8 cellular contexts compared by ENCODE assay signal in genomic region chr10:100529473-100530298, GRCh38. TPM values are rescaled to one million over a fixed set of nuclear protein-coding genes. Genes with fewer than 3 reads are reported as not detected.
A peak's percentile ranks its signal among the peaks of the same experiment; 100 is the strongest.
DNase-seq lines count a peak whose midpoint lies in the region; ATAC-seq and TF ChIP-seq lines count a peak whose summit lies in the region.

TSS of gene NDUFB8 (minus strand) at chr10:100529871. CDS start at chr10:100529851, 20 bp downstream.

- H3K9ac ChIP-seq in SK-N-MC (ENCODE audit: insufficient read length), result peak within 1 kb of the TSS; percentile 86
- peak within 1 kb of the TSS; percentile 98 for H3K9ac ChIP-seq in neuronal stem cell (ENCODE audit: low read depth, low read length, poor library complexity)
- H3K9ac ChIP-seq in subcutaneous abdominal adipose tissue (ENCODE audit: low read length in 5 of 5), result peak within 1 kb of the TSS; percentile 82 to 96 (median 91)

- H3K4me3 ChIP-seq in NB4 (ENCODE audit: low read depth, low read length) (peak within 1 kb of the TSS; percentile 91), SK-N-MC (peak within 1 kb of the TSS; percentile 84), neuronal stem cell (ENCODE audit: low read length in 2 of 2) (peak within 1 kb of the TSS; percentile 89 to 92), subcutaneous abdominal adipose tissue (ENCODE audit: low read depth in 1 of 5, low read length in 5 of 5) (peak within 1 kb of the TSS; percentile 80 to 99 (median 91))

- peaks cover 4% of the 10 kb centered on the region for H3K79me1 ChIP-seq in neuronal stem cell (ENCODE audit: low read depth, low read length)

- TF ChIP-seq CTCF in NB4 (IDR thresholded peaks at IDR 0.05; ENCODE audit: low read depth, low read length), result no peak

- peak; percentile 61 for ATAC-seq in GM21576 (IDR thresholded peaks at IDR 0.05; ENCODE audit: unreplicated experiment)

- H3K23ac ChIP-seq in neuronal stem cell (ENCODE audit: low read depth, low read length, poor library complexity), result peak within 1 kb of the TSS; percentile 37

- H3K4me2 ChIP-seq in neuronal stem cell (ENCODE audit: insufficient read depth, low read length, poor library complexity, severe bottlenecking), result peak within 1 kb of the TSS; percentile 69

- no peak within 1 kb of the TSS for H3K4ac ChIP-seq in neuronal stem cell (ENCODE audit: low read length)

- peak within 1 kb of the TSS; percentile 55 for H4K8ac ChIP-seq in neuronal stem cell (ENCODE audit: low read depth, low read length)

- peak within 1 kb of the TSS; percentile 13 for H2BK15ac ChIP-seq in neuronal stem cell (ENCODE audit: low read length)

- peak; percentile 83 for TF ChIP-seq POLR2A in NB4 (IDR thresholded peaks at IDR 0.05; ENCODE audit: extremely low read depth, insufficient read length)

- H2BK120ac ChIP-seq in neuronal stem cell (ENCODE audit: low read depth, low read length), result no peak within 1 kb of the TSS

- H2AFZ ChIP-seq in neuronal stem cell (ENCODE audit: low read length), result peak within 1 kb of the TSS; percentile 87

- peak within 1 kb of the TSS; percentile 12 for H2AK5ac ChIP-seq in neuronal stem cell (ENCODE audit: low read depth, low read length)

- H3K27me3 ChIP-seq in neuronal stem cell (ENCODE audit: control insufficient read depth in 3 of 3, insufficient read depth in 3 of 3, low read depth in 1 of 3, low read length in 3 of 3) (no peaks in the 10 kb centered on the region), subcutaneous abdominal adipose tissue (ENCODE audit: control insufficient read depth in 5 of 5, insufficient read depth in 4 of 5, low read length in 5 of 5) (no peaks in the 10 kb centered on the region)

- H3K14ac ChIP-seq in neuronal stem cell (ENCODE audit: low read length), result no peak within 1 kb of the TSS

- H3K4me1 ChIP-seq in neuronal stem cell (ENCODE audit: control insufficient read depth in 2 of 2, insufficient read depth in 1 of 2, low read depth in 1 of 2, low read length in 2 of 2) (peaks cover 4 to 14% of the 10 kb centered on the region in 2 donors), subcutaneous abdominal adipose tissue (ENCODE audit: control insufficient read depth in 5 of 5, insufficient read depth in 5 of 5, low read length in 5 of 5) (peaks cover 0 to 22% (median 20%) of the 10 kb centered on the region in 5 donors)

- H3K9me3 ChIP-seq in SK-N-MC (ENCODE audit: low read depth, low read length) (no peaks in the 10 kb centered on the region), neuronal stem cell (replicated peaks in 1 of 2; ENCODE audit: control insufficient read depth in 2 of 2, insufficient read depth in 1 of 2, low read depth in 1 of 2, low read length in 2 of 2) (no peaks in the 10 kb centered on the region), subcutaneous abdominal adipose tissue (ENCODE audit: control insufficient read depth in 5 of 5, low read length in 5 of 5) (no peaks in the 10 kb centered on the region)

- no peak within 1 kb of the TSS for H2BK12ac ChIP-seq in neuronal stem cell (ENCODE audit: low read length)

- peaks cover 10% of the 10 kb centered on the region; the same call in 1 of the 2 replicates for H3K36me3 ChIP-seq in SK-N-MC (ENCODE audit: insufficient read depth, low read length)
- peaks cover 10 to 39% of the 10 kb centered on the region in 2 donors for H3K36me3 ChIP-seq in neuronal stem cell (replicated peaks in 1 of 2; ENCODE audit: control insufficient read depth in 2 of 2, insufficient read depth in 2 of 2, low read length in 2 of 2)
- H3K36me3 ChIP-seq in subcutaneous abdominal adipose tissue (ENCODE audit: control insufficient read depth in 5 of 5, insufficient read depth in 5 of 5, low read length in 5 of 5), result peaks cover 8 to 26% (median 22%) of the 10 kb centered on the region in 5 donors

- no CpG with 5 or more reads among the region's 43 CpGs for WGBS in neuronal stem cell (ENCODE audit: extremely low coverage in 2 of 2, insufficient read length in 2 of 2, insufficient replicate concordance in 1 of 2), 2 donors

- H2BK5ac ChIP-seq in neuronal stem cell (ENCODE audit: low read length), result no peak within 1 kb of the TSS

- H3K27ac ChIP-seq in SK-N-MC (no peak within 1 kb of the TSS), neuronal stem cell (replicated peaks; ENCODE audit: low read length) (no peak within 1 kb of the TSS), subcutaneous abdominal adipose tissue (ENCODE audit: low read depth, low read length) (peak within 1 kb of the TSS; percentile 77)

- H4K91ac ChIP-seq in neuronal stem cell (ENCODE audit: low read depth, low read length, poor library complexity), result no peak within 1 kb of the TSS

- DNase-seq in COLO668 (lab: John Stamatoyannopoulos, UW; ENCODE audit: unreplicated experiment), result peak; percentile 71
- peak; percentile 89 for DNase-seq in NB4 (ENCODE audit: low read depth)
- DNase-seq in SK-N-MC (ENCODE audit: low read depth, low spot score), result no peak
- peak; percentile 88 for DNase-seq in activated naive CD4-positive, alpha-beta T cell treated with Interleukin-2 at 50 U/mL for 16 hours
- DNase-seq in foreskin melanocyte, result peak; percentile 70
- peak; percentile 77 for DNase-seq in neuronal stem cell (ENCODE audit: low spot score)

- peak within 1 kb of the TSS; percentile 97 for H3K18ac ChIP-seq in neuronal stem cell (ENCODE audit: low read length)

RNA-seq across cellular contexts. Expression of gene NDUFB8, which starts in this region (rescaled TPM):
- polyA plus RNA-seq in neuronal stem cell (2013, experiment 1 of 2), result 244 TPM
- 239 TPM for polyA plus RNA-seq in neuronal stem cell (2013, experiment 2 of 2)
